ENCODE assay signal across 8 cellular contexts in the genomic region with DNA sequence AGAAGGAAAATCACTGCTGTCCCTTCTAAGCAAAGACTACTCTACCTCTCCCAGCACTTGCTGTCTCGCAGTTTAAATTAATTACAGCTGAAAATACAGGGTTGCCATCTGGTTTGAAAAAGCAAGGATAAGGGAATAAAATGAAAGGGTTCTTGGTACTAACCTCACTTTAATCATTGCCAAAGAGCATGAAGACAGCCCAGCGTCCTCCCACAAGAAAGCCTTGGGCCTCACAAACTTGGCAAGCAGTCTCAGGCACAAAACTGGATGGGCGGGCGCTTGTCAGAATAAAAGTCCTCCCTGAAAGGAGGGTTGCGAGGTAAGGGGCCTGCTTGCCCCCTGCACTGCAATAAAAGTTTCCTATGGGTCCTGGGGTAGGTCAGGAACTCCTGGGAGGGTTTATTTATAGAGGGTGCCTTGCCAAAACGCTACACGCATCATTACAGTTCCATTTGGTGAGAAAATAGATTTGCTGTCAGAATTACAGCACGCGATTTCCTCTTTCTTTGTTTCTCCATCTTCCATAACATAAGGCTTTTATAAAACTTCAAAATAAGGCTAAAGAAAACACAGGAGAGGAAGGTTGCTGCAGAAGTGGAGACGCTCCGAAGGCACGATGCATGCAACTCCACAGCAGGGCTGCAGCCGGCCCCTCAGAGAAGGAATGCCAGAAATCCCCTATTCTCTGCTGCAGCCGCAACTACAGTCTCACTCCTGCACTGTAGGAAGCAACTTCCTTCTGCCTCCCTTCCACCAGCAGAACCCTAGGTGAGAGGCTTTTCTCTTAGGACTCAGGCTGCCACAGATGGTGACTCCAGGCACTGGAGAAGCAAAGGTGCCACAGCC.
DNase-seq lines count a peak whose midpoint lies in the region; ATAC-seq, FAIRE-seq and TF ChIP-seq lines count a peak whose summit lies in the region.

No MANE protein-coding gene starts in this region.

- peaks cover 28% of the 10 kb centered on the region for H4K20me1 ChIP-seq in Karpas-422 (ENCODE audit: insufficient read depth, low read depth, low read length)

- intact Hi-C loops in left cardiac atrium (cut with DNase I) (no loop called here), posterior cingulate gyrus (cut with DNase I) (no loop called here)

- H3K9me2 ChIP-seq in Karpas-422 (replicated peaks; ENCODE audit: insufficient read depth, low read length): no peaks in the 10 kb centered on the region

- peaks cover 56% of the 10 kb centered on the region for H3K4me1 ChIP-seq in Karpas-422 (ENCODE audit: low read length)

- H3K9ac ChIP-seq in Karpas-422 (ENCODE audit: low read length): peak overlapping the region; percentile 19; the same call in 1 of the 2 replicates

- DNase-seq in Karpas-422: no peak
- peak; percentile 75 for DNase-seq in amniotic stem cell (lab: John Stamatoyannopoulos, UW)
- peak; percentile 73 for DNase-seq in left cardiac atrium
- DNase-seq in posterior cingulate gyrus: peak; percentile 66 to 96 (median 75)
- no peak for DNase-seq in DMS153 (lab: John Stamatoyannopoulos, UW)
- DNase-seq in GM12892 (ENCODE audit: insufficient read length): no peak

- ATAC-seq in GM18502 (IDR thresholded peaks at IDR 0.05; ENCODE audit: poor library complexity, unreplicated experiment) (peak; percentile 64), left cardiac atrium (peak; percentile 91 to 92), GM19324 (IDR thresholded peaks at IDR 0.05; ENCODE audit: low FRiP score, unreplicated experiment) (no peak)

- no peaks in the 10 kb centered on the region for H3K9me3 ChIP-seq in Karpas-422 (ENCODE audit: low read length)

- no peak overlapping the region for H2AFZ ChIP-seq in Karpas-422 (ENCODE audit: low read length)

- no peak for FAIRE-seq in GM12892 (lab: Jason Lieb, UNC)

- H3K27ac ChIP-seq in Karpas-422 (ENCODE audit: low read length): peak overlapping the region; percentile 61

- H3K79me2 ChIP-seq in Karpas-422 (ENCODE audit: low read length): peaks cover 99% of the 10 kb centered on the region

- peaks cover 7% of the 10 kb centered on the region; the same call in 1 of the 2 replicates for H3K36me3 ChIP-seq in Karpas-422 (ENCODE audit: insufficient read depth, low read length)

- TF ChIP-seq POLR2A in GM12892 (IDR thresholded peaks at IDR 0.05; ENCODE audit: low read depth, low read length): no peak

- H3K27me3 ChIP-seq in Karpas-422 (ENCODE audit: low read length): no peaks in the 10 kb centered on the region

- H3K4me2 ChIP-seq in Karpas-422 (ENCODE audit: low read depth, low read length, poor library complexity, severe bottlenecking): peak overlapping the region; percentile 44

- H3K4me3 ChIP-seq in Karpas-422 (ENCODE audit: low read length): no peak overlapping the region

Comparison
In these comparisons a context has a peak if more than half of its experiments do, and no peak if none do; other contexts are left out.
1. DNase-seq: peak in amniotic stem cell (single experiment), left cardiac atrium (single experiment) and posterior cingulate gyrus (10 of 10); none in Karpas-422 (single experiment), DMS153 (single experiment) and GM12892 (single experiment).